In genomic region chr9:20611751-20612287, GRCh38 we compare ENCODE assay signal across 9 cellular contexts. TPM values are rescaled to one million over a fixed set of nuclear protein-coding genes. Genes with fewer than 3 reads are reported as not detected.
A peak's percentile ranks its signal among the peaks of the same experiment; 100 is the strongest.
DNase-seq lines count a peak whose midpoint lies in the region; ATAC-seq and TF ChIP-seq lines count a peak whose summit lies in the region.
"Had no signal": no experiment of that assay in that cellular context is flagged by ENCODE, and none has a peak within 500 bp of the region (broad histone marks: within the 10 kb centered on the region; RNA-seq: fewer than 3 reads in every experiment).

No MANE protein-coding gene starts in this region.

- peaks cover 77 to 94% (median 78%) of the 10 kb centered on the region in 3 donors for H3K4me1 Mint-ChIP-seq in T-cell
- peaks cover 42 to 73% (median 60%) of the 10 kb centered on the region in 4 donors for H3K4me1 Mint-ChIP-seq in CD4-positive, alpha-beta memory T cell
- H3K4me1 Mint-ChIP-seq in activated naive CD4-positive, alpha-beta T cell treated with anti-CD3 and anti-CD28 coated beads for 36 hours (ENCODE audit: low read depth), result peaks cover 70% of the 10 kb centered on the region

- H3K27ac Mint-ChIP-seq in T-cell, result peak overlapping the region in 1 of 2 donors; percentile 17
- H3K27ac Mint-ChIP-seq in CD4-positive, alpha-beta memory T cell, result peak overlapping the region in 1 of 7 donors; percentile 26
- H3K27ac Mint-ChIP-seq in activated naive CD4-positive, alpha-beta T cell treated with anti-CD3 and anti-CD28 coated beads for 36 hours, result no peak overlapping the region
- H3K27ac Mint-ChIP-seq: activated naive CD8-positive, alpha-beta T cell treated with anti-CD3 and anti-CD28 coated beads for 36 hours had no signal

- 71% methylated on average over 3 of the region's 3 CpGs for WGBS in right cardiac atrium

- H3K4me1 ChIP-seq in cardiac muscle cell (ENCODE audit: low read depth) (peaks cover 15% of the 10 kb centered on the region), right cardiac atrium (ENCODE audit: control insufficient read depth, insufficient read depth, low read length) (no peaks in the 10 kb centered on the region), upper lobe of right lung (peaks cover 11% of the 10 kb centered on the region)
- H3K4me1 ChIP-seq in CD4-positive, alpha-beta memory T cell (ENCODE audit: insufficient read depth, low read length), result peaks cover 60% of the 10 kb centered on the region

- H3K4me3 Mint-ChIP-seq in T-cell, result peak overlapping the region in 1 of 3 donors; percentile 11
- H3K4me3 Mint-ChIP-seq in CD4-positive, alpha-beta memory T cell, result peak overlapping the region in 1 of 8 donors; percentile 0
- H3K4me3 Mint-ChIP-seq in activated naive CD4-positive, alpha-beta T cell treated with anti-CD3 and anti-CD28 coated beads for 36 hours, result no peak overlapping the region
- H3K4me3 Mint-ChIP-seq: activated naive CD8-positive, alpha-beta T cell treated with anti-CD3 and anti-CD28 coated beads for 36 hours had no signal

- H3K4me3 ChIP-seq in cardiac muscle cell (no peak overlapping the region), right cardiac atrium (ENCODE audit: low read length) (no peak overlapping the region), upper lobe of right lung (no peak overlapping the region)
- no peak overlapping the region for H3K4me3 ChIP-seq in CD4-positive, alpha-beta memory T cell (ENCODE audit: low read length in 2 of 2)

- no peaks in the 10 kb centered on the region for H3K36me3 Mint-ChIP-seq in T-cell
- H3K36me3 Mint-ChIP-seq in CD4-positive, alpha-beta memory T cell, result peaks cover 0 to 5% of the 10 kb centered on the region in 2 donors
- H3K36me3 Mint-ChIP-seq in activated naive CD4-positive, alpha-beta T cell treated with anti-CD3 and anti-CD28 coated beads for 36 hours (ENCODE audit: low read depth), result peaks cover 1% of the 10 kb centered on the region

- H3K27me3 Mint-ChIP-seq in T-cell, result no peaks in the 10 kb centered on the region
- H3K27me3 Mint-ChIP-seq in CD4-positive, alpha-beta memory T cell, result no peaks in the 10 kb centered on the region
- no peaks in the 10 kb centered on the region for H3K27me3 Mint-ChIP-seq in activated naive CD4-positive, alpha-beta T cell treated with anti-CD3 and anti-CD28 coated beads for 36 hours (ENCODE audit: low read depth)
- H3K27me3 Mint-ChIP-seq: activated naive CD8-positive, alpha-beta T cell treated with anti-CD3 and anti-CD28 coated beads for 36 hours had no signal

- DNase-seq in cardiac muscle cell (ENCODE audit: low read depth in 1 of 2, low spot score in 1 of 2) (peak in 1 of 2 donors; percentile 83), Right ventricle myocardium inferior (ENCODE audit: missing footprints) (no peak), T-cell (no peak), right cardiac atrium (no peak), upper lobe of right lung (no peak)
- no peak for DNase-seq in activated effector memory CD4-positive, alpha-beta T cell treated with anti-CD3 and anti-CD28 coated beads, Interleukin-2, amount 50 U/mL, for 16 hours
- DNase-seq in CD4-positive, alpha-beta memory T cell, result no peak
- no peak for DNase-seq in activated naive CD4-positive, alpha-beta T cell treated with anti-CD3 and anti-CD28 coated beads for 36 hours
- DNase-seq: activated naive CD8-positive, alpha-beta T cell treated with anti-CD3 and anti-CD28 coated beads for 36 hours had no signal

- POLR2A ChIA-PET in T-cell (lab: Charles Lee), result no interaction called here
- POLR2A ChIA-PET in CD4-positive, alpha-beta memory T cell (lab: Charles Lee; ENCODE audit: partially characterized antibody), result interaction anchor here (4.5 kb wide), 1 partner anchor 11 kb away, joined by 20 read pairs; the partner anchor contains the start of gene MLLT3

- H3K36me3 ChIP-seq in cardiac muscle cell, result no peaks in the 10 kb centered on the region
- H3K36me3 ChIP-seq in upper lobe of right lung, result no peaks in the 10 kb centered on the region
- no peaks in the 10 kb centered on the region for H3K36me3 ChIP-seq in CD4-positive, alpha-beta memory T cell (ENCODE audit: insufficient read depth, low read length)

- H3K9me3 ChIP-seq in cardiac muscle cell (ENCODE audit: low read depth) (no peaks in the 10 kb centered on the region), right cardiac atrium (ENCODE audit: control insufficient read depth, low read length) (no peaks in the 10 kb centered on the region), upper lobe of right lung (no peaks in the 10 kb centered on the region)
- H3K9me3 ChIP-seq in CD4-positive, alpha-beta memory T cell (ENCODE audit: control insufficient read depth in 1 of 2, low read length in 2 of 2), result no peaks in the 10 kb centered on the region

- no peak overlapping the region for H3K27ac ChIP-seq in cardiac muscle cell
- no peak overlapping the region for H3K27ac ChIP-seq in right cardiac atrium (ENCODE audit: low read length)
- H3K27ac ChIP-seq in upper lobe of right lung, result peak overlapping the region; percentile 18
- no peak overlapping the region for H3K27ac ChIP-seq in CD4-positive, alpha-beta memory T cell (ENCODE audit: low read depth, low read length)

- ATAC-seq in Right ventricle myocardium inferior (no peak), T-cell (replicated peaks in 1 of 4) (peak; percentile 37 to 71 (median 53)), right cardiac atrium (peak; percentile 54 to 55), upper lobe of right lung (peak; percentile 78)

- intact Hi-C loops in Right ventricle myocardium inferior (cut with DNase I) (no loop called here), right cardiac atrium (cut with DNase I) (loop anchor here in 1 of 4 donors (10.0 kb wide), 1 partner anchor 57 kb away; no protein-coding TSS in a partner anchor), upper lobe of right lung (cut with DNase I) (no loop called here)
- intact Hi-C loops in CD4-positive, alpha-beta memory T cell (cut with micrococcal nuclease), result loop anchor here (1.0 to 10.0 kb wide), 2 partner anchors 8 to 407 kb away; no protein-coding TSS in a partner anchor
- intact Hi-C loops in activated naive CD4-positive, alpha-beta T cell treated with anti-CD3 and anti-CD28 coated beads for 36 hours (cut with micrococcal nuclease), result no loop called here

- CTCF ChIA-PET in T-cell (lab: Charles Lee), result interaction anchor here (0.5 to 1.7 kb wide), 6 partner anchors 10 to 1494 kb away, joined by 3 to 14 read pairs (median 3); partner anchors contain the start of gene MLLT3 (in 1 of the 2)
- CTCF ChIA-PET in CD4-positive, alpha-beta memory T cell (lab: Charles Lee; ENCODE audit: partially characterized antibody), result interaction anchor here (0.9 to 1.5 kb wide), 2 partner anchors 10 to 13 kb away, joined by 3 to 5 read pairs; partner anchors contain the start of gene MLLT3
- CTCF ChIA-PET in activated naive CD4-positive, alpha-beta T cell treated with anti-CD3 and anti-CD28 coated beads for 36 hours (lab: Charles Lee), result interaction anchor here (0.9 to 1.1 kb wide), 2 partner anchors 13 to 254 kb away, joined by 4 read pairs; no protein-coding TSS in a partner anchor

- H3K9me3 Mint-ChIP-seq in T-cell, result no peaks in the 10 kb centered on the region
- no peaks in the 10 kb centered on the region for H3K9me3 Mint-ChIP-seq in CD4-positive, alpha-beta memory T cell
- no peaks in the 10 kb centered on the region for H3K9me3 Mint-ChIP-seq in activated naive CD4-positive, alpha-beta T cell treated with anti-CD3 and anti-CD28 coated beads for 36 hours
- H3K9me3 Mint-ChIP-seq: activated naive CD8-positive, alpha-beta T cell treated with anti-CD3 and anti-CD28 coated beads for 36 hours had no signal

- peak; percentile 59 for TF ChIP-seq CTCF in cardiac muscle cell (IDR thresholded peaks at IDR 0.05; ENCODE audit: low read depth, low read length)
- TF ChIP-seq CTCF in upper lobe of right lung (IDR thresholded peaks at IDR 0.05), result peak; percentile 55

- H3K27me3 ChIP-seq in cardiac muscle cell (no peaks in the 10 kb centered on the region), right cardiac atrium (ENCODE audit: control insufficient read depth, insufficient read depth) (no peaks in the 10 kb centered on the region), upper lobe of right lung (no peaks in the 10 kb centered on the region)
- H3K27me3 ChIP-seq in CD4-positive, alpha-beta memory T cell (ENCODE audit: insufficient read depth, low read length), result no peaks in the 10 kb centered on the region

RNA-seq across cellular contexts. Expression of gene MLLT3, which starts 10.5 kb away (rescaled TPM):
- total RNA-seq in cardiac muscle cell (44.6 and 58.3 TPM in 2 replicates), Right ventricle myocardium inferior (14.6 TPM), T-cell (10 to 100 TPM; 51.8 to 96.6 (median 58.9) TPM), right cardiac atrium (10 to 100 TPM in 1 of 4 donors, 1 to 10 TPM in 3; 5.8 to 14.0 (median 8.8) TPM), upper lobe of right lung (15.4 TPM)
- polyA plus RNA-seq in cardiac muscle cell (40.0 and 51.5 TPM in 2 replicates), right cardiac atrium (7.5 TPM)
- total RNA-seq in CD4-positive, alpha-beta memory T cell, result 10 to 100 TPM; 52.5 to 54.4 TPM
- polyA plus RNA-seq in CD4-positive, alpha-beta memory T cell, result 10 to 100 TPM; 20.7 to 32.5 TPM
- total RNA-seq in activated naive CD4-positive, alpha-beta T cell treated with anti-CD3 and anti-CD28 coated beads for 36 hours, result 10 to 100 TPM; 44.3 to 51.4 TPM
